Comparison of ENCODE assay signal across 8 cellular contexts in genomic region chr10:13348216-13349017, GRCh38. TPM values are rescaled to one million over a fixed set of nuclear protein-coding genes. Genes with fewer than 3 reads are reported as not detected.
DNase-seq lines count a peak whose midpoint lies in the region; ATAC-seq lines count a peak whose summit lies in the region.

SEPHS1 (minus strand) TSS chr10:13348293; CDS start chr10:13344950, 3,343 bp downstream.

- H3K4me3 Mint-ChIP-seq in CD4-positive, alpha-beta memory T cell, result peak within 1 kb of the TSS; percentile 94 to 97 (median 96)

- POLR2A ChIA-PET in CD4-positive, alpha-beta memory T cell (lab: Charles Lee; ENCODE audit: partially characterized antibody), result interaction anchor here (1.0 to 6.5 kb wide), 9 partner anchors 8 to 438 kb away, joined by 4 to 110 read pairs (median 6); partner anchors contain the start of genes MCM10, PHYH and PRPF18

- H3K27me3 ChIP-seq in CD4-positive, alpha-beta memory T cell (ENCODE audit: insufficient read depth, low read length), result no peaks in the 10 kb centered on the region
- H3K27me3 ChIP-seq in esophagus (ENCODE audit: control insufficient read depth in 1 of 2, insufficient read depth in 2 of 2, low read length in 2 of 2) (no peaks in the 10 kb centered on the region), mucosa of stomach (ENCODE audit: control insufficient read depth, insufficient read depth, low read length) (peaks cover 15% of the 10 kb centered on the region)

- 0% methylated on average over 61 to 65 of the region's 65 CpGs for WGBS in esophagus, 2 donors

- CTCF ChIA-PET in CD4-positive, alpha-beta memory T cell (lab: Charles Lee; ENCODE audit: partially characterized antibody), result interaction anchor here (0.8 to 1.6 kb wide), 4 partner anchors 24 to 187 kb away, joined by 3 to 5 read pairs (median 4); partner anchors contain the start of gene MCM10

- intact Hi-C loops in CD4-positive, alpha-beta memory T cell (cut with micrococcal nuclease), result loop anchor here (1.0 to 5.0 kb wide), 6 partner anchors 24 to 1306 kb away; partner anchors contain the start of genes OPTN, PRPF18 and UPF2

- H3K36me3 Mint-ChIP-seq in CD4-positive, alpha-beta memory T cell, result peaks cover 0 to 13% of the 10 kb centered on the region in 2 donors

- peak within 1 kb of the TSS; percentile 75 for H3K27ac ChIP-seq in CD4-positive, alpha-beta memory T cell (ENCODE audit: low read depth, low read length)
- peak within 1 kb of the TSS; percentile 97 for H3K27ac ChIP-seq in esophagus (ENCODE audit: low read depth in 2 of 2, low read length in 1 of 2)

- H3K36me3 ChIP-seq in CD4-positive, alpha-beta memory T cell (ENCODE audit: insufficient read depth, low read length), result no peaks in the 10 kb centered on the region
- H3K36me3 ChIP-seq in esophagus (ENCODE audit: control insufficient read depth in 2 of 2, insufficient read depth in 2 of 2, low read length in 1 of 2) (no peaks in the 10 kb centered on the region), mucosa of stomach (ENCODE audit: control insufficient read depth, insufficient read depth, low read length) (no peaks in the 10 kb centered on the region)

- peak; percentile 58 for ATAC-seq in GM19328 (IDR thresholded peaks at IDR 0.05; ENCODE audit: unreplicated experiment)
- peak; percentile 60 for ATAC-seq in HG03520 (IDR thresholded peaks at IDR 0.05; ENCODE audit: unreplicated experiment)

- peaks cover 0 to 3% (median 0%) of the 10 kb centered on the region in 8 donors for H3K9me3 Mint-ChIP-seq in CD4-positive, alpha-beta memory T cell

- H3K27ac Mint-ChIP-seq in CD4-positive, alpha-beta memory T cell, result peak within 1 kb of the TSS; percentile 88 to 97 (median 96)

- H3K9me3 ChIP-seq in CD4-positive, alpha-beta memory T cell (ENCODE audit: control insufficient read depth in 1 of 2, low read length in 2 of 2), result no peaks in the 10 kb centered on the region
- H3K9me3 ChIP-seq in esophagus (ENCODE audit: control insufficient read depth in 2 of 2, insufficient read depth in 1 of 2, low read depth in 1 of 2, low read length in 1 of 2) (no peaks in the 10 kb centered on the region), mucosa of stomach (ENCODE audit: control insufficient read depth, low read length) (no peaks in the 10 kb centered on the region)

- H3K4me1 Mint-ChIP-seq in CD4-positive, alpha-beta memory T cell, result peaks cover 33 to 76% (median 51%) of the 10 kb centered on the region in 4 donors

- peak within 1 kb of the TSS; percentile 89 to 93 for H3K4me3 ChIP-seq in CD4-positive, alpha-beta memory T cell (ENCODE audit: low read length in 2 of 2)
- H3K4me3 ChIP-seq in esophagus (ENCODE audit: low read depth in 1 of 2, low read length in 2 of 2) (peak within 1 kb of the TSS; percentile 80 to 96), mucosa of stomach (ENCODE audit: low read length) (peak within 1 kb of the TSS; percentile 75)

- H3K4me1 ChIP-seq in CD4-positive, alpha-beta memory T cell (ENCODE audit: insufficient read depth, low read length), result peaks cover 50% of the 10 kb centered on the region
- H3K4me1 ChIP-seq in esophagus (ENCODE audit: control insufficient read depth in 2 of 2, insufficient read depth in 2 of 2, low read length in 1 of 2) (peaks cover 0 to 3% of the 10 kb centered on the region in 2 donors), mucosa of stomach (ENCODE audit: control insufficient read depth, insufficient read depth, low read length) (peaks cover 13% of the 10 kb centered on the region)

- H3K27me3 Mint-ChIP-seq in CD4-positive, alpha-beta memory T cell, result no peaks in the 10 kb centered on the region

- DNase-seq in CD4-positive, alpha-beta memory T cell, result peak; percentile 79 to 87 (median 80)
- peak; percentile 80 for DNase-seq in OCI-M1 (lab: John Stamatoyannopoulos, UW)
- peak; percentile 79 for DNase-seq in activated T-cell treated with anti-CD3 and anti-CD28 coated beads, Interleukin-2, amount 50 U/mL, for 1 hour
- DNase-seq in stimulated activated CD8-positive, alpha-beta memory T cell treated with anti-CD3 and anti-CD28 coated beads, Interleukin-7, amount 100 ng/mL, for 24 hours (ENCODE audit: low read depth), result peak; percentile 63

- H3K9ac ChIP-seq in mucosa of stomach (ENCODE audit: low read length), result peak within 1 kb of the TSS; percentile 91

RNA-seq across cellular contexts. Expression of gene SEPHS1, which starts in this region (rescaled TPM):
- total RNA-seq in CD4-positive, alpha-beta memory T cell, result 10 to 100 TPM; 27.2 to 30.6 TPM
- polyA plus RNA-seq in CD4-positive, alpha-beta memory T cell, result 10 to 100 TPM; 11.3 to 23.1 TPM
- 10 to 100 TPM; 15.8 to 25.8 TPM for polyA plus RNA-seq in esophagus

Comparison
In these comparisons a context has a peak if more than half of its experiments do, and no peak if none do; other contexts are left out.
1. Peak in every context shown above with its lines: DNase-seq, ATAC-seq, H3K4me3 ChIP-seq and H3K27ac ChIP-seq.